Comparison of ENCODE assay signal across 12 cellular contexts in the genomic region with DNA sequence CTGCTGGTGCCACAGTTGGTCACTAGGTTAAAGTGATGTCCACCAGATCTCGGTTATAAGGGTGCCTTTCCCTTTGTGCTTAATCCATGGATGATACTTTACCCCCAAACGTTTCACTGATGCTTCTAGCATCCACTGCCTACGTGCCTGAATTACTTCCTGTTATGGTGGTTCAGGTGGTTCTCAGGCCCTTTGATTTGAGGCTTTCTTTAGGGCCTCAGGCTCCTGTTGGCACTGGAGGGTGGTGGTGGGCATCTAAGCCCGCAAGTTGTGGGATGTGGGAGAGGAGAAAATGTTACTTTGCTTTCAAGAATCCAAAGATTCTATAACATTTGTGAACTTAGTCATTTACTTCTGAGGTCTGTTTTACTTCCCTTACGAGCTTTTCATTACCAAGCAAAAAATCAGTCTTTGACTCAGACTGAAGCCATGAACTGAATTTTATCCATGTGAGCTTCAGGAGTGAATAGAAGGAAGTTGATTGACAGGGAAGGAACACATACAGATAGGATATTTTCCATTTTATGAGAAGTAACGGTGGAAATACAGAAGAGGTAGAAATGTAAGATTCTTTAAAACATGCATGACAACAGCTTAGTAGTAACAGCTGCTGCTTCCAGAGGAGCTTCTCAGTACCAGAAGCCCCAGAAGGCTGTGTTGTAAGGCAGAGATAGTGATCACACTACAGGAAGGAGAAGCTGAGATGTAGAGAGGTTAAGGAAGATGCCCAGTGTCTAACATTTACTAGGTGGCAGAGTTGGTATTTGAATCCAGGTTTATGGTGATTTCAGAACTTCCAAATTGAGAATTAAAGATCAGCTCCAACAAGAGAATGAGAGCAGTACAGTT.
A peak's percentile ranks its signal among the peaks of the same experiment; 100 is the strongest.
DNase-seq lines count a peak whose midpoint lies in the region; ATAC-seq and TF ChIP-seq lines count a peak whose summit lies in the region.
"Had no signal": no experiment of that assay in that cellular context is flagged by ENCODE, and none has a peak within 500 bp of the region (broad histone marks: within the 10 kb centered on the region; RNA-seq: fewer than 3 reads in every experiment).

No MANE protein-coding gene starts in this region.

- H3K27me3 ChIP-seq in Peyer's patch (no peaks in the 10 kb centered on the region), BE2C (no peaks in the 10 kb centered on the region)

- H3K4me3 ChIP-seq in Peyer's patch (no peak overlapping the region), coronary artery (no peak overlapping the region), BE2C (ENCODE audit: low read depth, low read length) (no peak overlapping the region)

- no peaks in the 10 kb centered on the region for H3K27me3 Mint-ChIP-seq in activated CD8-positive, alpha-beta memory T cell treated with anti-CD3 and anti-CD28 coated beads, Interleukin-2, amount 10 ng/mL, durations not matched to agents 7 days and 5 days
- no peaks in the 10 kb centered on the region for H3K27me3 Mint-ChIP-seq in stimulated activated naive CD8-positive, alpha-beta T cell treated with anti-CD3 and anti-CD28 coated beads, Interleukin-15, amount 100 ng/mL, for 72 hours

- no peaks in the 10 kb centered on the region for H3K9me3 ChIP-seq in Peyer's patch
- H3K9me3 ChIP-seq in BE2C: no peaks in the 10 kb centered on the region

- peaks cover 76% of the 10 kb centered on the region for H3K4me1 Mint-ChIP-seq in activated CD8-positive, alpha-beta memory T cell treated with anti-CD3 and anti-CD28 coated beads, Interleukin-2, amount 10 ng/mL, durations not matched to agents 7 days and 5 days
- peaks cover 99% of the 10 kb centered on the region for H3K4me1 Mint-ChIP-seq in stimulated activated naive CD8-positive, alpha-beta T cell treated with anti-CD3 and anti-CD28 coated beads, Interleukin-15, amount 100 ng/mL, for 72 hours

- no peak for DNase-seq in activated CD8-positive, alpha-beta memory T cell treated with anti-CD3 and anti-CD28 coated beads, Interleukin-2, amount 10 ng/mL, durations not matched to agents 7 days and 5 days
- no peak for DNase-seq in activated CD8-positive, alpha-beta memory T cell treated with anti-CD3 and anti-CD28 coated beads, Interleukin-2, amount 50 U/mL, for 48 hours
- DNase-seq in Peyer's patch: no peak
- no peak for DNase-seq in coronary artery (ENCODE audit: low spot score)
- peak in 1 of 2 donors; percentile 37 for DNase-seq in stimulated activated naive CD8-positive, alpha-beta T cell treated with anti-CD3 and anti-CD28 coated beads, Interleukin-15, amount 100 ng/mL, for 72 hours
- DNase-seq in BE2C: no peak
- DNase-seq in GM03348 (ENCODE audit: low spot score): no peak
- DNase-seq in stimulated activated CD4-positive, alpha-beta T cell treated with anti-CD3 and anti-CD28 coated beads, Interleukin-4, amount 100 ng/mL, for 1 hour: no peak
- DNase-seq: activated effector memory CD4-positive, alpha-beta T cell treated with anti-CD3 and anti-CD28 coated beads, Interleukin-2, amount 50 U/mL, for 16 hours; foreskin melanocyte; GDM1; left colon had no signal

- CTCF ChIA-PET in activated CD8-positive, alpha-beta memory T cell treated with anti-CD3 and anti-CD28 coated beads, Interleukin-2, amount 10 ng/mL, durations not matched to agents 7 days and 5 days (lab: Charles Lee): interaction anchor here (1.1 to 1.5 kb wide), 4 partner anchors 9 to 249 kb away, joined by 3 to 4 read pairs (median 4); no protein-coding TSS in a partner anchor

- H3K36me3 Mint-ChIP-seq in activated CD8-positive, alpha-beta memory T cell treated with anti-CD3 and anti-CD28 coated beads, Interleukin-2, amount 10 ng/mL, durations not matched to agents 7 days and 5 days: peaks cover 57% of the 10 kb centered on the region

- no peak for TF ChIP-seq POLR2A in Peyer's patch (IDR thresholded peaks at IDR 0.05)

- H3K4me3 Mint-ChIP-seq in activated CD8-positive, alpha-beta memory T cell treated with anti-CD3 and anti-CD28 coated beads, Interleukin-2, amount 10 ng/mL, durations not matched to agents 7 days and 5 days: no peak overlapping the region
- H3K4me3 Mint-ChIP-seq in stimulated activated naive CD8-positive, alpha-beta T cell treated with anti-CD3 and anti-CD28 coated beads, Interleukin-15, amount 100 ng/mL, for 72 hours: peak overlapping the region in 1 of 2 donors; percentile 62

- no peaks in the 10 kb centered on the region for H3K36me3 ChIP-seq in Peyer's patch
- H3K36me3 ChIP-seq in BE2C: no peaks in the 10 kb centered on the region; the same call in none of the 2 replicates

- ATAC-seq in activated CD8-positive, alpha-beta memory T cell treated with anti-CD3 and anti-CD28 coated beads, Interleukin-2, amount 10 ng/mL, durations not matched to agents 7 days and 5 days: no peak
- ATAC-seq in stimulated activated naive CD8-positive, alpha-beta T cell treated with anti-CD3 and anti-CD28 coated beads, Interleukin-15, amount 100 ng/mL, for 72 hours: peak; percentile 45
- ATAC-seq: left colon had no signal

- H3K9me3 Mint-ChIP-seq in activated CD8-positive, alpha-beta memory T cell treated with anti-CD3 and anti-CD28 coated beads, Interleukin-2, amount 10 ng/mL, durations not matched to agents 7 days and 5 days (ENCODE audit: low read depth): peaks cover under 1% of the 10 kb centered on the region
- peaks cover 8 to 16% of the 10 kb centered on the region in 2 donors for H3K9me3 Mint-ChIP-seq in stimulated activated naive CD8-positive, alpha-beta T cell treated with anti-CD3 and anti-CD28 coated beads, Interleukin-15, amount 100 ng/mL, for 72 hours

- H3K4me1 ChIP-seq in Peyer's patch (peaks cover 0 to 33% (median 15%) of the 10 kb centered on the region in 4 donors), BE2C (peaks cover 10% of the 10 kb centered on the region)

- H3K27ac ChIP-seq in Peyer's patch (peak overlapping the region; percentile 18 to 39 (median 32)), coronary artery (peak overlapping the region; percentile 94 to 97)

- TF ChIP-seq CTCF in Peyer's patch (IDR thresholded peaks at IDR 0.05) (no peak), coronary artery (IDR thresholded peaks at IDR 0.05) (no peak), BE2C (IDR thresholded peaks at IDR 0.05; ENCODE audit: low read depth, low read length) (no peak)

- peak overlapping the region; percentile 64 for H3K27ac Mint-ChIP-seq in activated CD8-positive, alpha-beta memory T cell treated with anti-CD3 and anti-CD28 coated beads, Interleukin-2, amount 10 ng/mL, durations not matched to agents 7 days and 5 days
- H3K27ac Mint-ChIP-seq in stimulated activated naive CD8-positive, alpha-beta T cell treated with anti-CD3 and anti-CD28 coated beads, Interleukin-15, amount 100 ng/mL, for 72 hours: peak overlapping the region in 1 of 2 donors; percentile 72
